In genomic region chr4:114601304-114602052, GRCh38 we compare ENCODE assay signal across 8 cellular contexts. TPM values are rescaled to one million over a fixed set of nuclear protein-coding genes. Genes with fewer than 3 reads are reported as not detected.
DNase-seq lines count a peak whose midpoint lies in the region; ATAC-seq lines count a peak whose summit lies in the region.
"Had no signal": no experiment of that assay in that cellular context is flagged by ENCODE, and none has a peak within 500 bp of the region (broad histone marks: within the 10 kb centered on the region; RNA-seq: fewer than 3 reads in every experiment).

No MANE protein-coding gene starts in this region.

- DNase-seq in NCI-H69 (lab: John Stamatoyannopoulos, UW): peak; percentile 57
- peak; percentile 85 for DNase-seq in superior temporal gyrus (ENCODE audit: extremely low spot score)
- no peak for DNase-seq in ACHN
- DNase-seq in RPMI8226: no peak
- DNase-seq in left colon: no peak
- DNase-seq: MG63 had no signal

- in situ Hi-C loops in ACHN (cut with HindIII; ENCODE audit: low pct_ligation_motif_present, low pct_unique_long_range_greater_than_20kb, low sequenced_read_pairs): no loop called here

- ATAC-seq in GM19372 (IDR thresholded peaks at IDR 0.05; ENCODE audit: low read depth, unreplicated experiment): peak; percentile 24
- peak; percentile 32 for ATAC-seq in HG02884 (IDR thresholded peaks at IDR 0.05; ENCODE audit: unreplicated experiment)
- ATAC-seq in left colon: no peak

- intact Hi-C loops in left colon (cut with DNase I, micrococcal nuclease): no loop called here

RNA-seq across cellular contexts. Expression of gene UGT8, which starts 2.9 kb away (rescaled TPM):
- 10 to 100 TPM; 50.9 to 58.1 TPM for total RNA-seq in left colon

Comparison
In these comparisons a context has a peak if more than half of its experiments do, and no peak if none do; other contexts are left out.
1. DNase-seq: peak in NCI-H69 (single experiment) and superior temporal gyrus (single experiment); none in ACHN (single experiment), RPMI8226 (single experiment) and left colon (0 of 2).